Comparison of ENCODE assay signal across 10 cellular contexts in the genomic region with DNA sequence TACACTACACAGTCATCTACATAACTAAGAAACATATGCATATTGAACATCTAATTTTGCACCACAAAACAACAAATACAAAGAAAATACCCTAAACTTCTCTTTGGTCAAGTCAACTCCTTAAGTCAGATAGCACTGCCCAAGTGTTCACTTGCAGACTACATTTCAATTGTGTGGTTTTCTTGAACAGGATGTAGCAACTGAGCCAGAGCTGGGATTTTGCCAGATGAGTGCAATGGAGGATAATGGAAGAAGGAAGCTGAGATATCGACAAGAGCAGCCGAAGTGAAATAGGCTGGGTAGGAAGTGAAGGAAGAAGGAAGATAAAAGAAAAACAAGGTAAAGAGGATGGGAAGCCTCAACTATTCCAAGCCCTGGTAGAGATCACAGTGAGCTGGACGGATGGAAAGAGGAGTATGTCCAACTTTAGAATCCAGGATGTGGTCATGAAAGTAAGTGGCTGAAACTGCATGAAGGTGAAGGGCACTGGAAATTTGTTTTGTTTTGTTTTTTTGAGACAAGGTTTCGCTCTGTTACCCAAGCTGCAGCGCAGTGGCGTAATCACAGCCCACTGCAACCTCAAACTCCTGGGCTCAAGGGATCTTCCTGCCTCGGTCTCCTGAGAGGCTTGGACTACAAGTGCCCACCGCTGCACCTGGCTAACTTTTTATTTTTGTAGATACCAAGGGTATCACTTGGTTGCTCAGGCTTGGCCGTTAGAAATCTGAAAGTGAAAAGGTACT. TPM values are rescaled to one million over a fixed set of nuclear protein-coding genes. Genes with fewer than 3 reads are reported as not detected.
DNase-seq lines count a peak whose midpoint lies in the region; ATAC-seq and TF ChIP-seq lines count a peak whose summit lies in the region.
"Had no signal": no experiment of that assay in that cellular context is flagged by ENCODE, and none has a peak within 500 bp of the region (broad histone marks: within the 10 kb centered on the region; RNA-seq: fewer than 3 reads in every experiment).

No MANE protein-coding gene starts in this region.

- no peak overlapping the region for H2AFZ ChIP-seq in GM23338

- H3K4me1 Mint-ChIP-seq in GM23338 = peaks cover 3% of the 10 kb centered on the region
- H3K4me1 Mint-ChIP-seq: neural crest cell had no signal

- H3K4me3 Mint-ChIP-seq in GM23338 = no peak overlapping the region
- H3K4me3 Mint-ChIP-seq: neural crest cell had no signal

- H3K4me1 ChIP-seq in GM23338 (ENCODE audit: insufficient read depth) = 0 out of 2 replicates have a peak, but pooled peaks cover 4% of the 10 kb centered on the region

- H3K9me2 ChIP-seq in GM23338 (ENCODE audit: insufficient read depth) = no peaks in the 10 kb centered on the region

- peaks cover 12% of the 10 kb centered on the region for H4K20me1 ChIP-seq in GM23338 (replicated peaks; ENCODE audit: insufficient read depth)

- no peaks in the 10 kb centered on the region for H3F3A ChIP-seq in GM23338 (replicated peaks; ENCODE audit: low read depth)

- H3K4me3 ChIP-seq in skeletal muscle cell (ENCODE audit: low read depth, low read length) (no peak overlapping the region), GM23338 (no peak overlapping the region)

- peaks cover 20% of the 10 kb centered on the region; the same call in 1 of the 2 replicates for H3K79me2 ChIP-seq in GM23338 (replicated peaks; ENCODE audit: insufficient read depth)

- no peaks in the 10 kb centered on the region for H3K9me3 Mint-ChIP-seq in GM23338
- H3K9me3 Mint-ChIP-seq: neural crest cell had no signal

- TF ChIP-seq CTCF in GM23338 (conservative IDR thresholded peaks at IDR 0.05; ENCODE audit: low read depth in 2 of 2) = no peak

- H3K27me3 Mint-ChIP-seq in GM23338 (ENCODE audit: insufficient read depth, low read depth, poor library complexity) = no peaks in the 10 kb centered on the region

- no peak overlapping the region for H3K27ac Mint-ChIP-seq in GM23338

- no peaks in the 10 kb centered on the region for H3K27me3 ChIP-seq in GM23338 (ENCODE audit: insufficient read depth)

- peaks cover 25% of the 10 kb centered on the region; the same call in 2 of the 3 replicates for H3K36me3 Mint-ChIP-seq in GM23338 (ENCODE audit: low read depth)

- no peak overlapping the region; the same call in 1 of the 2 replicates for H3K27ac ChIP-seq in GM23338 (ENCODE audit: low read depth)

- H3K36me3 ChIP-seq in GM23338 (ENCODE audit: insufficient read depth) = peaks cover 15% of the 10 kb centered on the region

- ATAC-seq in GM18907 (IDR thresholded peaks at IDR 0.05; ENCODE audit: unreplicated experiment) = peak; percentile 68
- ATAC-seq in HG03066 (IDR thresholded peaks at IDR 0.05; ENCODE audit: low read depth, unreplicated experiment) = peak; percentile 57
- ATAC-seq in GM23338 = no peak

- H3K4me2 ChIP-seq in GM23338 = no peak overlapping the region

- DNase-seq in astrocyte of the hippocampus (ENCODE audit: low read depth, low spot score) (peak; percentile 67), skeletal muscle cell (ENCODE audit: low read depth) (peak; percentile 30), NCI-H526 (lab: John Stamatoyannopoulos, UW) (no peak), GM23338 (ENCODE audit: low spot score) (no peak)
- DNase-seq in stimulated activated CD4-positive, alpha-beta T cell treated with anti-CD3 and anti-CD28 coated beads, Interleukin-15, amount 100 ng/mL, for 24 hours = no peak
- DNase-seq in activated naive CD4-positive, alpha-beta T cell treated with anti-CD3 and anti-CD28 coated beads, Interleukin-2, amount 50 U/mL, for 16 hours = no peak
- DNase-seq: NCI-H2171 had no signal

TF ChIP-seq in GM23338, 12 proteins besides CTCF, POLR2A, EP300 and RAD21 (continues in another document):
- TF ChIP-seq ZNF331 (CRISPR knock-in tag; IDR thresholded peaks at IDR 0.05; ENCODE audit: low read depth) (no peak), EZH2 (IDR thresholded peaks at IDR 0.05; ENCODE audit: low read depth, unreplicated experiment) (no peak), EZH2phosphoT487 (IDR thresholded peaks at IDR 0.05; ENCODE audit: unreplicated experiment) (no peak)
- TF ChIP-seq, protein P1, sequence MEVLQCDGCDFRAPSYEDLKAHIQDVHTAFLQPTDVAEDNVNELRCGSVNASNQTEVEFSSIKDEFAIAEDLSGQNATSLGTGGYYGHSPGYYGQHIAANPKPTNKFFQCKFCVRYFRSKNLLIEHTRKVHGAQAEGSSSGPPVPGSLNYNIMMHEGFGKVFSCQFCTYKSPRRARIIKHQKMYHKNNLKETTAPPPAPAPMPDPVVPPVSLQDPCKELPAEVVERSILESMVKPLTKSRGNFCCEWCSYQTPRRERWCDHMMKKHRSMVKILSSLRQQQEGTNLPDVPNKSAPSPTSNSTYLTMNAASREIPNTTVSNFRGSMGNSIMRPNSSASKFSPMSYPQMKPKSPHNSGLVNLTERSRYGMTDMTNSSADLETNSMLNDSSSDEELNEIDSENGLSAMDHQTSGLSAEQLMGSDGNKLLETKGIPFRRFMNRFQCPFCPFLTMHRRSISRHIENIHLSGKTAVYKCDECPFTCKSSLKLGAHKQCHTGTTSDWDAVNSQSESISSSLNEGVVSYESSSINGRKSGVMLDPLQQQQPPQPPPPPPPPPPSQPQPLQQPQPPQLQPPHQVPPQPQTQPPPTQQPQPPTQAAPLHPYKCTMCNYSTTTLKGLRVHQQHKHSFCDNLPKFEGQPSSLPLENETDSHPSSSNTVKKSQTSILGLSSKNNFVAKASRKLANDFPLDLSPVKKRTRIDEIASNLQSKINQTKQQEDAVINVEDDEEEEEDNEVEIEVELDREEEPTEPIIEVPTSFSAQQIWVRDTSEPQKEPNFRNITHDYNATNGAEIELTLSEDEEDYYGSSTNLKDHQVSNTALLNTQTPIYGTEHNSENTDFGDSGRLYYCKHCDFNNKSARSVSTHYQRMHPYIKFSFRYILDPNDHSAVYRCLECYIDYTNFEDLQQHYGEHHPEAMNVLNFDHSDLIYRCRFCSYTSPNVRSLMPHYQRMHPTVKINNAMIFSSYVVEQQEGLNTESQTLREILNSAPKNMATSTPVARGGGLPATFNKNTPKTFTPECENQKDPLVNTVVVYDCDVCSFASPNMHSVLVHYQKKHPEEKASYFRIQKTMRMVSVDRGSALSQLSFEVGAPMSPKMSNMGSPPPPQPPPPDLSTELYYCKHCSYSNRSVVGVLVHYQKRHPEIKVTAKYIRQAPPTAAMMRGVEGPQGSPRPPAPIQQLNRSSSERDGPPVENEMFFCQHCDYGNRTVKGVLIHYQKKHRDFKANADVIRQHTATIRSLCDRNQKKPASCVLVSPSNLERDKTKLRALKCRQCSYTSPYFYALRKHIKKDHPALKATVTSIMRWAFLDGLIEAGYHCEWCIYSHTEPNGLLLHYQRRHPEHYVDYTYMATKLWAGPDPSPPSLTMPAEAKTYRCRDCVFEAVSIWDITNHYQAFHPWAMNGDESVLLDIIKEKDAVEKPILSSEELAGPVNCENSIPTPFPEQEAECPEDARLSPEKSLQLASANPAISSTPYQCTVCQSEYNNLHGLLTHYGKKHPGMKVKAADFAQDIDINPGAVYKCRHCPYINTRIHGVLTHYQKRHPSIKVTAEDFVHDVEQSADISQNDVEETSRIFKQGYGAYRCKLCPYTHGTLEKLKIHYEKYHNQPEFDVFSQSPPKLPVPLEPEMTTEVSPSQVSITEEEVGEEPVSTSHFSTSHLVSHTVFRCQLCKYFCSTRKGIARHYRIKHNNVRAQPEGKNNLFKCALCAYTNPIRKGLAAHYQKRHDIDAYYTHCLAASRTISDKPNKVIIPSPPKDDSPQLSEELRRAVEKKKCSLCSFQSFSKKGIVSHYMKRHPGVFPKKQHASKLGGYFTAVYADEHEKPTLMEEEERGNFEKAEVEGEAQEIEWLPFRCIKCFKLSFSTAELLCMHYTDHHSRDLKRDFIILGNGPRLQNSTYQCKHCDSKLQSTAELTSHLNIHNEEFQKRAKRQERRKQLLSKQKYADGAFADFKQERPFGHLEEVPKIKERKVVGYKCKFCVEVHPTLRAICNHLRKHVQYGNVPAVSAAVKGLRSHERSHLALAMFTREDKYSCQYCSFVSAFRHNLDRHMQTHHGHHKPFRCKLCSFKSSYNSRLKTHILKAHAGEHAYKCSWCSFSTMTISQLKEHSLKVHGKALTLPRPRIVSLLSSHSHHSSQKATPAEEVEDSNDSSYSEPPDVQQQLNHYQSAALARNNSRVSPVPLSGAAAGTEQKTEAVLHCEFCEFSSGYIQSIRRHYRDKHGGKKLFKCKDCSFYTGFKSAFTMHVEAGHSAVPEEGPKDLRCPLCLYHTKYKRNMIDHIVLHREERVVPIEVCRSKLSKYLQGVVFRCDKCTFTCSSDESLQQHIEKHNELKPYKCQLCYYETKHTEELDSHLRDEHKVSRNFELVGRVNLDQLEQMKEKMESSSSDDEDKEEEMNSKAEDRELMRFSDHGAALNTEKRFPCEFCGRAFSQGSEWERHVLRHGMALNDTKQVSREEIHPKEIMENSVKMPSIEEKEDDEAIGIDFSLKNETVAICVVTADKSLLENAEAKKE (CRISPR knock-in tag; IDR thresholded peaks at IDR 0.05) = no peak
- TF ChIP-seq, protein P2, sequence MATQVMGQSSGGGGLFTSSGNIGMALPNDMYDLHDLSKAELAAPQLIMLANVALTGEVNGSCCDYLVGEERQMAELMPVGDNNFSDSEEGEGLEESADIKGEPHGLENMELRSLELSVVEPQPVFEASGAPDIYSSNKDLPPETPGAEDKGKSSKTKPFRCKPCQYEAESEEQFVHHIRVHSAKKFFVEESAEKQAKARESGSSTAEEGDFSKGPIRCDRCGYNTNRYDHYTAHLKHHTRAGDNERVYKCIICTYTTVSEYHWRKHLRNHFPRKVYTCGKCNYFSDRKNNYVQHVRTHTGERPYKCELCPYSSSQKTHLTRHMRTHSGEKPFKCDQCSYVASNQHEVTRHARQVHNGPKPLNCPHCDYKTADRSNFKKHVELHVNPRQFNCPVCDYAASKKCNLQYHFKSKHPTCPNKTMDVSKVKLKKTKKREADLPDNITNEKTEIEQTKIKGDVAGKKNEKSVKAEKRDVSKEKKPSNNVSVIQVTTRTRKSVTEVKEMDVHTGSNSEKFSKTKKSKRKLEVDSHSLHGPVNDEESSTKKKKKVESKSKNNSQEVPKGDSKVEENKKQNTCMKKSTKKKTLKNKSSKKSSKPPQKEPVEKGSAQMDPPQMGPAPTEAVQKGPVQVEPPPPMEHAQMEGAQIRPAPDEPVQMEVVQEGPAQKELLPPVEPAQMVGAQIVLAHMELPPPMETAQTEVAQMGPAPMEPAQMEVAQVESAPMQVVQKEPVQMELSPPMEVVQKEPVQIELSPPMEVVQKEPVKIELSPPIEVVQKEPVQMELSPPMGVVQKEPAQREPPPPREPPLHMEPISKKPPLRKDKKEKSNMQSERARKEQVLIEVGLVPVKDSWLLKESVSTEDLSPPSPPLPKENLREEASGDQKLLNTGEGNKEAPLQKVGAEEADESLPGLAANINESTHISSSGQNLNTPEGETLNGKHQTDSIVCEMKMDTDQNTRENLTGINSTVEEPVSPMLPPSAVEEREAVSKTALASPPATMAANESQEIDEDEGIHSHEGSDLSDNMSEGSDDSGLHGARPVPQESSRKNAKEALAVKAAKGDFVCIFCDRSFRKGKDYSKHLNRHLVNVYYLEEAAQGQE (IDR thresholded peaks at IDR 0.05; ENCODE audit: unreplicated experiment) = no peak

RNA-seq across cellular contexts. Expression of a gene that starts 15.0 kb away (rescaled TPM):
- 7.7 and 8.7 TPM in 2 replicates for total RNA-seq in GM23338 (2014; rRNA removed; shearing (Covaris generic))
- polyA plus RNA-seq in GM23338 (2016; fragmentation: Nextera tagmentation; extraction: Ambion mirVana) = 22.0 and 23.9 TPM in 2 replicates

RNA-seq across cellular contexts. Expression of a gene that starts 15.1 kb away (rescaled TPM):
- 31.3 and 31.4 TPM in 2 replicates for total RNA-seq in GM23338 (2014; rRNA removed; shearing (Covaris generic))
- polyA plus RNA-seq in GM23338 (2016; fragmentation: Nextera tagmentation; extraction: Ambion mirVana) = 31.0 and 35.8 TPM in 2 replicates

Comparison
In these comparisons a context has a peak if more than half of its experiments do, and no peak if none do; other contexts are left out.
1. DNase-seq: peak in astrocyte of the hippocampus (single experiment) and skeletal muscle cell (single experiment); none in NCI-H526 (0 of 2), GM23338 (single experiment), stimulated activated CD4-positive, alpha-beta T cell treated with anti-CD3 and anti-CD28 coated beads, Interleukin-15, amount 100 ng/mL, for 24 hours (single experiment) and activated naive CD4-positive, alpha-beta T cell treated with anti-CD3 and anti-CD28 coated beads, Interleukin-2, amount 50 U/mL, for 16 hours (single experiment).